ENCODE assay signal across 9 cellular contexts in the genomic region with DNA sequence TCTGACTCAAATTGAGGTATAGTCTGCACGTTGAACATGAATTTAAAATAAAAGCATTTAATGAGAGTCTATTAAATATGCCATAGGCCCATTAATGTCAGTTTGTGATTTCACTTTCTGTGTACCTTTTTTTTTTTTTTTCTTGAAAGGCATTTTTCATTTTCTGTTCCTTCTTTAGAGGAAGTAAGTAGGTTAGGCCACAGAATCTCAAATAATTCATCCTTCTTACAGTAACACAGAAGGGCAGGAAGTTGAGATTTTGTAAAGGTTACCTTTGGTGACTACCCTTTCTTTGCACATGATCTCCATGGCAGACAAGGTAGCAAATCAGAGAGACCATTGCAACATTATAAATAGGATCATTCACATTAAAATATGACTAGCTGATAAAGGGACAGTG. TPM values are rescaled to one million over a fixed set of nuclear protein-coding genes. Genes with fewer than 3 reads are reported as not detected.
DNase-seq lines count a peak whose midpoint lies in the region; ATAC-seq and TF ChIP-seq lines count a peak whose summit lies in the region.
"Had no signal": no experiment of that assay in that cellular context is flagged by ENCODE, and none has a peak within 500 bp of the region (broad histone marks: within the 10 kb centered on the region; RNA-seq: fewer than 3 reads in every experiment).

No MANE protein-coding gene starts in this region.

- DNase-seq in activated naive CD8-positive, alpha-beta T cell treated with anti-CD3 and anti-CD28 coated beads, Interleukin-2, amount 10 ng/mL, durations not matched to agents 7 days and 5 days = no peak
- DNase-seq in glomerular visceral epithelial cell (ENCODE audit: extremely low spot score) (no peak), osteocyte (ENCODE audit: extremely low spot score, unreplicated experiment) (no peak), T1000 (lab: John Stamatoyannopoulos, UW) (no peak)
- DNase-seq in activated CD8-positive, alpha-beta memory T cell treated with anti-CD3 and anti-CD28 coated beads, Interleukin-2, amount 50 U/mL, for 48 hours = no peak
- DNase-seq: left ventricle myocardium superior had no signal

- no peaks in the 10 kb centered on the region for H3K9me3 Mint-ChIP-seq in activated naive CD8-positive, alpha-beta T cell treated with anti-CD3 and anti-CD28 coated beads, Interleukin-2, amount 10 ng/mL, durations not matched to agents 7 days and 5 days
- no peaks in the 10 kb centered on the region for H3K9me3 Mint-ChIP-seq in osteocyte (ENCODE audit: unreplicated experiment)

- peaks cover 58% of the 10 kb centered on the region for H3K4me1 Mint-ChIP-seq in activated naive CD8-positive, alpha-beta T cell treated with anti-CD3 and anti-CD28 coated beads, Interleukin-2, amount 10 ng/mL, durations not matched to agents 7 days and 5 days
- H3K4me1 Mint-ChIP-seq in osteocyte (ENCODE audit: unreplicated experiment) = no peaks in the 10 kb centered on the region

- H3K4me3 Mint-ChIP-seq in activated naive CD8-positive, alpha-beta T cell treated with anti-CD3 and anti-CD28 coated beads, Interleukin-2, amount 10 ng/mL, durations not matched to agents 7 days and 5 days = peak overlapping the region; percentile 74
- no peak overlapping the region for H3K4me3 Mint-ChIP-seq in osteocyte (ENCODE audit: unreplicated experiment)

- no peak for TF ChIP-seq CTCF in osteocyte (IDR thresholded peaks at IDR 0.05)

- peak; percentile 83 for ATAC-seq in GM18508 (IDR thresholded peaks at IDR 0.05; ENCODE audit: insufficient read depth, unreplicated experiment)
- ATAC-seq in GM21367 (IDR thresholded peaks at IDR 0.05; ENCODE audit: unreplicated experiment) = peak; percentile 77
- ATAC-seq in HG03159 (IDR thresholded peaks at IDR 0.05; ENCODE audit: unreplicated experiment) = peak; percentile 92
- ATAC-seq in activated naive CD8-positive, alpha-beta T cell treated with anti-CD3 and anti-CD28 coated beads, Interleukin-2, amount 10 ng/mL, durations not matched to agents 7 days and 5 days (ENCODE audit: low read depth) = peak; percentile 82
- ATAC-seq: left ventricle myocardium superior had no signal

- no peaks in the 10 kb centered on the region for H3K27me3 Mint-ChIP-seq in activated naive CD8-positive, alpha-beta T cell treated with anti-CD3 and anti-CD28 coated beads, Interleukin-2, amount 10 ng/mL, durations not matched to agents 7 days and 5 days
- H3K27me3 Mint-ChIP-seq in osteocyte (ENCODE audit: unreplicated experiment) = no peaks in the 10 kb centered on the region

- H3K27ac Mint-ChIP-seq in activated naive CD8-positive, alpha-beta T cell treated with anti-CD3 and anti-CD28 coated beads, Interleukin-2, amount 10 ng/mL, durations not matched to agents 7 days and 5 days = peak overlapping the region; percentile 94
- H3K27ac Mint-ChIP-seq in osteocyte (ENCODE audit: unreplicated experiment) = no peak overlapping the region

- POLR2A ChIA-PET in activated naive CD8-positive, alpha-beta T cell treated with anti-CD3 and anti-CD28 coated beads, Interleukin-2, amount 10 ng/mL, durations not matched to agents 7 days and 5 days (lab: Charles Lee) = no interaction called here

- H3K36me3 Mint-ChIP-seq in activated naive CD8-positive, alpha-beta T cell treated with anti-CD3 and anti-CD28 coated beads, Interleukin-2, amount 10 ng/mL, durations not matched to agents 7 days and 5 days = peaks cover 53% of the 10 kb centered on the region
- peaks cover 14% of the 10 kb centered on the region for H3K36me3 Mint-ChIP-seq in osteocyte (ENCODE audit: unreplicated experiment)

RNA-seq across cellular contexts. Expression of a gene that starts 9.6 kb away (rescaled TPM):
- total RNA-seq in activated naive CD8-positive, alpha-beta T cell treated with anti-CD3 and anti-CD28 coated beads, Interleukin-2, amount 10 ng/mL, durations not matched to agents 7 days and 5 days = 10 to 100 TPM; 35.5 to 39.7 TPM
- total RNA-seq in osteocyte = 19.7 and 20.8 TPM in 2 replicates
